12 cellular contexts compared by ENCODE assay signal in the genomic region with DNA sequence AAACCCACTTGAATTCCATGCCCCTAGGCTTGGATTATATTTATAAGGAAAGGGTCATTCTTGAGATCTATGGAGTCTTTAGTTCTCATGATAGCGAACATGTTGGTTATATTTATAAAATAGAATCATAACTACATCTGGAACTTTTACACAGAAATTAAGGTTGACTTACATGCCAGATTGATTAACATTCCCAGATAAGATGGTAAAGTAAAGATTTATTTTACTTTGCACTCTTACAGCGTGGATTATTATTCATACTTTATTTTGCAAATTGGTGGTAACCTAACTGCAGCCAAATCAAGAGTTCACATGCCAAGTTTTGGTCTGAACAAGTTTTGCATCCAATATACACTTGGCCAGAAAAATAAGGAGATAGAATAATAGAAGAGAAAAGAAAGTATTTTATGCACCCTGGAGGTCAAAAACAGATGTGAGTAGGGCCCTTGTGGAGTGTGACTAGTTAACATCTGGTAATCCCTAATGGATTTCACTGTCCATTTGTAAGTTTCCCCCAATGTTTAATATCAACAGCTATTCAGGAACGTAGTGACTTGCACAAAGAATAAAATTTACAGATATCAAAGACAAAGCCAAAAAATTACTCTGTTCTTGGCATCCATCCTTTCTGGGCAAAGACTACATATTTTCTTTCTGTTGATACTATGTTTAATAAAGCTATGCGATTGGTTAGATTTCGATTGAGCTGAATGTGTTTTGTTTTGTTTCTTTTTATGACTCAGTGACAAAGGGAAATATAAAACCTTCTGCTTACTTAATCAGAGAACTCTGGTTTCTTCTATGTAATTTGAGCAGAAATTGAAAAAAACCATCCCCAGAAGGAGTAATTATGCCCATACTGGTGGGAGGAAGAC. TPM values are rescaled to one million over a fixed set of nuclear protein-coding genes. Genes with fewer than 3 reads are reported as not detected.
A peak's percentile ranks its signal among the peaks of the same experiment; 100 is the strongest.
DNase-seq lines count a peak whose midpoint lies in the region; FAIRE-seq and TF ChIP-seq lines count a peak whose summit lies in the region.
"Had no signal": no experiment of that assay in that cellular context is flagged by ENCODE, and none has a peak within 500 bp of the region (broad histone marks: within the 10 kb centered on the region; RNA-seq: fewer than 3 reads in every experiment).

No MANE protein-coding gene starts in this region.

- intact Hi-C loops in esophagus squamous epithelium (cut with DNase I), result no loop called here

- DNase-seq in GM19239 (ENCODE audit: insufficient read length, low spot score), result no peak
- peak; percentile 88 for DNase-seq in adipocyte (ENCODE audit: low read depth)
- DNase-seq in fibroblast of pulmonary artery (ENCODE audit: low read depth), result peak; percentile 84
- DNase-seq in superior temporal gyrus (ENCODE audit: extremely low spot score), result peak; percentile 44
- no peak for DNase-seq in esophagus squamous epithelium (lab: John Stamatoyannopoulos, UW)
- no peak for DNase-seq in mesendoderm
- no peak for DNase-seq in right atrium auricular region (ENCODE audit: low spot score)
- DNase-seq: COR-L47; naive thymus-derived CD8-positive, alpha-beta T cell; NCI-H1694 treated with DMSO at 0.1 percent for 48 hours; sigmoid colon had no signal

- no peak overlapping the region for H3K23ac ChIP-seq in mesendoderm (ENCODE audit: low read length)

- H2AK5ac ChIP-seq in mesendoderm (ENCODE audit: low read length), result no peak overlapping the region

- H3K56ac ChIP-seq in mesendoderm (ENCODE audit: low read length), result no peak overlapping the region

- H3K18ac ChIP-seq in mesendoderm (ENCODE audit: low read length), result no peak overlapping the region

- no peak for TF ChIP-seq POLR2A in esophagus squamous epithelium (IDR thresholded peaks at IDR 0.05)

- 26 to 32% methylated on average over 5 of the region's 5 CpGs for WGBS in esophagus squamous epithelium, 2 donors
- no CpG with 5 or more reads among the region's 5 CpGs for WGBS in mesendoderm (ENCODE audit: extremely low coverage, insufficient coverage, low lambda C conversion rate)

- H3K4me2 ChIP-seq in mesendoderm (ENCODE audit: low read length), result no peak overlapping the region

- TF ChIP-seq CTCF in fibroblast of pulmonary artery (IDR thresholded peaks at IDR 0.05; ENCODE audit: low read length, missing control alignments) (no peak), esophagus squamous epithelium (IDR thresholded peaks at IDR 0.05) (no peak), right atrium auricular region (IDR thresholded peaks at IDR 0.05) (no peak)

- peak overlapping the region; percentile 51 for H3K4me3 ChIP-seq in adipocyte (ENCODE audit: low read length)
- no peak overlapping the region for H3K4me3 ChIP-seq in fibroblast of pulmonary artery (replicated peaks; ENCODE audit: low read depth, low read length)
- H3K4me3 ChIP-seq in esophagus squamous epithelium, result no peak overlapping the region
- H3K4me3 ChIP-seq in mesendoderm (ENCODE audit: low read length), result no peak overlapping the region
- H3K4me3 ChIP-seq in right atrium auricular region, result no peak overlapping the region
- H3K4me3 ChIP-seq: sigmoid colon had no signal

- no peaks in the 10 kb centered on the region for H3K79me2 ChIP-seq in mesendoderm (ENCODE audit: control insufficient read depth, insufficient read depth, low read length)

- no peak overlapping the region for H4K8ac ChIP-seq in mesendoderm (ENCODE audit: low read depth, low read length)

- H2BK15ac ChIP-seq in mesendoderm (replicated peaks; ENCODE audit: low read depth), result no peak overlapping the region

- no peak overlapping the region for H2BK120ac ChIP-seq in mesendoderm (ENCODE audit: low read depth, low read length)

- H3K36me3 ChIP-seq in adipocyte (ENCODE audit: control insufficient read depth, insufficient read depth, low read length, severe bottlenecking) (no peaks in the 10 kb centered on the region), esophagus squamous epithelium (no peaks in the 10 kb centered on the region), mesendoderm (ENCODE audit: control insufficient read depth, insufficient read depth, low read length) (no peaks in the 10 kb centered on the region), right atrium auricular region (no peaks in the 10 kb centered on the region)
- H3K36me3 ChIP-seq: sigmoid colon had no signal

- FAIRE-seq in GM19239 (lab: Jason Lieb, UNC), result peak; percentile 11

- no peak overlapping the region for H2BK5ac ChIP-seq in mesendoderm (ENCODE audit: low read length)

- H3K4ac ChIP-seq in mesendoderm (ENCODE audit: low read depth, low read length), result no peak overlapping the region

- H3K27me3 ChIP-seq in adipocyte (replicated peaks; ENCODE audit: control insufficient read depth, insufficient read depth, low read length) (no peaks in the 10 kb centered on the region), esophagus squamous epithelium (no peaks in the 10 kb centered on the region), mesendoderm (ENCODE audit: insufficient read depth, low read length, poor library complexity) (no peaks in the 10 kb centered on the region), right atrium auricular region (no peaks in the 10 kb centered on the region)
- H3K27me3 ChIP-seq: sigmoid colon had no signal

- H3K79me1 ChIP-seq in mesendoderm (ENCODE audit: low read length), result no peaks in the 10 kb centered on the region

- no peak overlapping the region for H3K9ac ChIP-seq in adipocyte (ENCODE audit: low read length)
- H3K9ac ChIP-seq in mesendoderm (ENCODE audit: low read length), result no peak overlapping the region

- H3K9me3 ChIP-seq in adipocyte (ENCODE audit: control insufficient read depth, low read length) (no peaks in the 10 kb centered on the region), esophagus squamous epithelium (no peaks in the 10 kb centered on the region), right atrium auricular region (no peaks in the 10 kb centered on the region)
- H3K9me3 ChIP-seq: sigmoid colon had no signal

- H3K27ac ChIP-seq in esophagus squamous epithelium (peak overlapping the region in 2 of 4 donors; percentile 3 to 29), mesendoderm (ENCODE audit: low read depth, low read length) (no peak overlapping the region), right atrium auricular region (no peak overlapping the region)

- no peak overlapping the region for H4K5ac ChIP-seq in mesendoderm (ENCODE audit: low read length)

- H3K4me1 ChIP-seq in adipocyte (ENCODE audit: control insufficient read depth, insufficient read depth, low read length) (peaks cover 31% of the 10 kb centered on the region), esophagus squamous epithelium (peaks cover 0 to 19% (median 3%) of the 10 kb centered on the region in 3 donors), mesendoderm (ENCODE audit: control insufficient read depth, low read depth, low read length) (no peaks in the 10 kb centered on the region), right atrium auricular region (no peaks in the 10 kb centered on the region)

RNA-seq across cellular contexts. Expression of a gene that starts 10.1 kb away (rescaled TPM):
- total RNA-seq in esophagus squamous epithelium (under 1 TPM in 3 of 4 donors, not detected in 1; 0.09 to 0.38 (median 0.09) TPM), right atrium auricular region (under 1 TPM; 0.08 to 0.11 TPM)
- polyA plus RNA-seq in mesendoderm (2013, experiment 1 of 2), result 0.17 TPM
- 0.04 TPM for polyA plus RNA-seq in mesendoderm (2013, experiment 2 of 2)
- total RNA-seq: activated naive CD4-positive, alpha-beta T cell treated with anti-CD3 and anti-CD28 coated beads, Interleukin-2, amount 50 U/mL, for 72 hours; naive thymus-derived CD8-positive, alpha-beta T cell had no signal
- polyA plus RNA-seq: naive thymus-derived CD8-positive, alpha-beta T cell had no signal

Comparison
In these comparisons a context has a peak if more than half of its experiments do, and no peak if none do; other contexts are left out.
1. DNase-seq: peak in adipocyte (single experiment), fibroblast of pulmonary artery (single experiment) and superior temporal gyrus (single experiment); none in GM19239 (single experiment), esophagus squamous epithelium (single experiment), mesendoderm (single experiment) and right atrium auricular region (single experiment).